1 cellular context compared by ENCODE assay signal in genomic region chr13:74114641-74115040, GRCh38.
TF ChIP-seq lines count a peak whose summit lies in the region.

No MANE protein-coding gene starts in this region.

TF ChIP-seq in SK-N-SH treated with all-trans-retinoic acid at 6 μM for 48 hours, 23 proteins besides CTCF, POLR2A, EP300 and RAD21 (continued from another document):
- TF ChIP-seq POU6F1 (CRISPR knock-in tag; IDR thresholded peaks at IDR 0.05; ENCODE audit: borderline replicate concordance, low read depth) = no peak
- TF ChIP-seq CSRNP3 (CRISPR knock-in tag; IDR thresholded peaks at IDR 0.05) = no peak
- no peak for TF ChIP-seq PATZ1 (CRISPR knock-in tag; IDR thresholded peaks at IDR 0.05; ENCODE audit: borderline replicate concordance)
- no peak for TF ChIP-seq ZNF8 (CRISPR knock-in tag; IDR thresholded peaks at IDR 0.05)
- TF ChIP-seq ZFP3 (CRISPR knock-in tag; IDR thresholded peaks at IDR 0.05) = no peak
- TF ChIP-seq OSR1 (CRISPR knock-in tag; IDR thresholded peaks at IDR 0.05) = no peak
- TF ChIP-seq ARNTL (CRISPR knock-in tag; IDR thresholded peaks at IDR 0.05; ENCODE audit: borderline replicate concordance, low read depth) = no peak
- no peak for TF ChIP-seq SNAI2 (CRISPR knock-in tag; IDR thresholded peaks at IDR 0.05)
- TF ChIP-seq RARB (CRISPR knock-in tag; IDR thresholded peaks at IDR 0.05) = no peak
- no peak for TF ChIP-seq TOX (CRISPR knock-in tag; IDR thresholded peaks at IDR 0.05; ENCODE audit: borderline replicate concordance)
